Comparison of ENCODE assay signal across 15 cellular contexts in the genomic region with DNA sequence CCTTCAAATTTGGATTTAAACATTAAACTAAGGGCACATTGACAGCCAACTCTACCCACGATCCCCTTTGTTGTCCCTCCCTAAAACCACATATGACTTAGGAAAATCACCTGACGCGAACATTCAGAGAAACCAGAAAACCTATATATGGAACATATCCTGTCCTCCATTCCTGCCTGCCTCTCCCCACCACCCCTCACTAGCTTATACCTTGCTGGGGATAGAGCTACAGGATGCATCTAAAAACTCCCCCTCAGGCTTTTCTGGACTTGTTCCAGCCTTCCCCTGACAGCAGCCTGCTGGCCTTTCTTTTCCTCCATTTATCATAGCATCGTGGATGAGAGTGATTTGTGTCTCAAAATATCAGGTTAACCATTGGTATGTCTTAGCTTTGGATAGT. TPM values are rescaled to one million over a fixed set of nuclear protein-coding genes. Genes with fewer than 3 reads are reported as not detected.
DNase-seq lines count a peak whose midpoint lies in the region; ATAC-seq and TF ChIP-seq lines count a peak whose summit lies in the region.
"Had no signal": no experiment of that assay in that cellular context is flagged by ENCODE, and none has a peak within 500 bp of the region (broad histone marks: within the 10 kb centered on the region; RNA-seq: fewer than 3 reads in every experiment).

No MANE protein-coding gene starts in this region.

- H3K27me3 Mint-ChIP-seq in activated CD8-positive, alpha-beta memory T cell treated with anti-CD3 and anti-CD28 coated beads, Interleukin-2, amount 10 ng/mL, durations not matched to agents 7 days and 5 days: no peaks in the 10 kb centered on the region
- H3K27me3 Mint-ChIP-seq in activated naive CD8-positive, alpha-beta T cell treated with anti-CD3 and anti-CD28 coated beads, Interleukin-2, amount 10 ng/mL, durations not matched to agents 7 days and 5 days: no peaks in the 10 kb centered on the region
- H3K27me3 Mint-ChIP-seq in stimulated activated memory B cell treated with anti-CD40 and anti-IgM and Interleukin-4, amounts not matched to agents 10 μg/mL and 1 μg/mL and 100 μg/mL, for 72 hours: no peaks in the 10 kb centered on the region
- no peaks in the 10 kb centered on the region for H3K27me3 Mint-ChIP-seq in glutamatergic neuron (ENCODE audit: unreplicated experiment)

- no peak for TF ChIP-seq CTCF in glutamatergic neuron (IDR thresholded peaks at IDR 0.05; ENCODE audit: partially characterized antibody, unreplicated experiment)

- peaks cover 21% of the 10 kb centered on the region for H3K36me3 Mint-ChIP-seq in activated CD8-positive, alpha-beta memory T cell treated with anti-CD3 and anti-CD28 coated beads, Interleukin-2, amount 10 ng/mL, durations not matched to agents 7 days and 5 days
- peaks cover 24% of the 10 kb centered on the region for H3K36me3 Mint-ChIP-seq in activated naive CD8-positive, alpha-beta T cell treated with anti-CD3 and anti-CD28 coated beads, Interleukin-2, amount 10 ng/mL, durations not matched to agents 7 days and 5 days
- peaks cover 28% of the 10 kb centered on the region for H3K36me3 Mint-ChIP-seq in stimulated activated memory B cell treated with anti-CD40 and anti-IgM and Interleukin-4, amounts not matched to agents 10 μg/mL and 1 μg/mL and 100 μg/mL, for 72 hours
- H3K36me3 Mint-ChIP-seq in glutamatergic neuron (ENCODE audit: unreplicated experiment): no peaks in the 10 kb centered on the region

- no peak for DNase-seq in activated CD8-positive, alpha-beta memory T cell treated with anti-CD3 and anti-CD28 coated beads, Interleukin-2, amount 10 ng/mL, durations not matched to agents 7 days and 5 days
- no peak for DNase-seq in activated CD8-positive, alpha-beta memory T cell treated with anti-CD3 and anti-CD28 coated beads, Interleukin-2, amount 50 U/mL, for 48 hours
- DNase-seq in M059J (ENCODE audit: low read depth) (peak; percentile 14), glutamatergic neuron (no peak), HT-29 (ENCODE audit: low spot score) (no peak), ACHN (no peak)
- no peak for DNase-seq in activated naive CD8-positive, alpha-beta T cell treated with anti-CD3 and anti-CD28 coated beads, Interleukin-2, amount 10 ng/mL, durations not matched to agents 7 days and 5 days
- DNase-seq: adrenal gland, DMS153, MV-4-11, NCI-H2107, nucleus accumbens, sigmoid colon, trophoblast cell had no signal

- POLR2A ChIA-PET in activated naive CD8-positive, alpha-beta T cell treated with anti-CD3 and anti-CD28 coated beads, Interleukin-2, amount 10 ng/mL, durations not matched to agents 7 days and 5 days (lab: Charles Lee): interaction anchor here (2.4 kb wide), 1 partner anchor 9 kb away, joined by 12 read pairs; a partner anchor contains a TSS

- ATAC-seq in activated CD8-positive, alpha-beta memory T cell treated with anti-CD3 and anti-CD28 coated beads, Interleukin-2, amount 10 ng/mL, durations not matched to agents 7 days and 5 days: no peak
- no peak for ATAC-seq in activated naive CD8-positive, alpha-beta T cell treated with anti-CD3 and anti-CD28 coated beads, Interleukin-2, amount 10 ng/mL, durations not matched to agents 7 days and 5 days (ENCODE audit: low read depth)
- ATAC-seq in stimulated activated memory B cell treated with anti-CD40 and anti-IgM and Interleukin-4, amounts not matched to agents 10 μg/mL and 1 μg/mL and 100 μg/mL, for 72 hours: no peak

- CTCF ChIA-PET in activated CD8-positive, alpha-beta memory T cell treated with anti-CD3 and anti-CD28 coated beads, Interleukin-2, amount 10 ng/mL, durations not matched to agents 7 days and 5 days (lab: Charles Lee): no interaction called here

- H3K27ac Mint-ChIP-seq in activated CD8-positive, alpha-beta memory T cell treated with anti-CD3 and anti-CD28 coated beads, Interleukin-2, amount 10 ng/mL, durations not matched to agents 7 days and 5 days: peak overlapping the region; percentile 57
- peak overlapping the region; percentile 63 for H3K27ac Mint-ChIP-seq in activated naive CD8-positive, alpha-beta T cell treated with anti-CD3 and anti-CD28 coated beads, Interleukin-2, amount 10 ng/mL, durations not matched to agents 7 days and 5 days
- H3K27ac Mint-ChIP-seq in stimulated activated memory B cell treated with anti-CD40 and anti-IgM and Interleukin-4, amounts not matched to agents 10 μg/mL and 1 μg/mL and 100 μg/mL, for 72 hours: peak overlapping the region; percentile 42
- H3K27ac Mint-ChIP-seq in glutamatergic neuron (ENCODE audit: unreplicated experiment): no peak overlapping the region

- in situ Hi-C loops in ACHN (cut with HindIII; ENCODE audit: low pct_ligation_motif_present, low pct_unique_long_range_greater_than_20kb, low sequenced_read_pairs): no loop called here

- peaks cover 60% of the 10 kb centered on the region for H3K4me1 Mint-ChIP-seq in activated CD8-positive, alpha-beta memory T cell treated with anti-CD3 and anti-CD28 coated beads, Interleukin-2, amount 10 ng/mL, durations not matched to agents 7 days and 5 days
- H3K4me1 Mint-ChIP-seq in activated naive CD8-positive, alpha-beta T cell treated with anti-CD3 and anti-CD28 coated beads, Interleukin-2, amount 10 ng/mL, durations not matched to agents 7 days and 5 days: peaks cover 52% of the 10 kb centered on the region
- H3K4me1 Mint-ChIP-seq in stimulated activated memory B cell treated with anti-CD40 and anti-IgM and Interleukin-4, amounts not matched to agents 10 μg/mL and 1 μg/mL and 100 μg/mL, for 72 hours: peaks cover 61% of the 10 kb centered on the region
- no peaks in the 10 kb centered on the region for H3K4me1 Mint-ChIP-seq in glutamatergic neuron (ENCODE audit: low read depth, unreplicated experiment)

- H3K4me3 Mint-ChIP-seq in activated CD8-positive, alpha-beta memory T cell treated with anti-CD3 and anti-CD28 coated beads, Interleukin-2, amount 10 ng/mL, durations not matched to agents 7 days and 5 days: no peak overlapping the region
- H3K4me3 Mint-ChIP-seq in activated naive CD8-positive, alpha-beta T cell treated with anti-CD3 and anti-CD28 coated beads, Interleukin-2, amount 10 ng/mL, durations not matched to agents 7 days and 5 days: peak overlapping the region; percentile 56
- H3K4me3 Mint-ChIP-seq in stimulated activated memory B cell treated with anti-CD40 and anti-IgM and Interleukin-4, amounts not matched to agents 10 μg/mL and 1 μg/mL and 100 μg/mL, for 72 hours: no peak overlapping the region
- H3K4me3 Mint-ChIP-seq in glutamatergic neuron (ENCODE audit: unreplicated experiment): no peak overlapping the region

- no peaks in the 10 kb centered on the region for H3K9me3 Mint-ChIP-seq in activated CD8-positive, alpha-beta memory T cell treated with anti-CD3 and anti-CD28 coated beads, Interleukin-2, amount 10 ng/mL, durations not matched to agents 7 days and 5 days (ENCODE audit: low read depth)
- H3K9me3 Mint-ChIP-seq in activated naive CD8-positive, alpha-beta T cell treated with anti-CD3 and anti-CD28 coated beads, Interleukin-2, amount 10 ng/mL, durations not matched to agents 7 days and 5 days: no peaks in the 10 kb centered on the region
- H3K9me3 Mint-ChIP-seq in stimulated activated memory B cell treated with anti-CD40 and anti-IgM and Interleukin-4, amounts not matched to agents 10 μg/mL and 1 μg/mL and 100 μg/mL, for 72 hours: no peaks in the 10 kb centered on the region
- no peaks in the 10 kb centered on the region for H3K9me3 Mint-ChIP-seq in glutamatergic neuron (ENCODE audit: unreplicated experiment)

RNA-seq across cellular contexts. Expression of a gene that starts 8.8 kb away (rescaled TPM):
- 10 to 100 TPM; 39.5 to 49.7 TPM for total RNA-seq in activated CD8-positive, alpha-beta memory T cell treated with anti-CD3 and anti-CD28 coated beads, Interleukin-2, amount 10 ng/mL, durations not matched to agents 7 days and 5 days
- 21.3 and 25.0 TPM in 2 replicates for total RNA-seq in M059J (2014; rRNA removed; shearing (Covaris generic))
- 10 to 100 TPM; 52.7 to 54.0 TPM for total RNA-seq in activated naive CD8-positive, alpha-beta T cell treated with anti-CD3 and anti-CD28 coated beads, Interleukin-2, amount 10 ng/mL, durations not matched to agents 7 days and 5 days
- total RNA-seq in glutamatergic neuron (ENCODE audit: unreplicated experiment): 1.7 TPM
- 18.8 and 25.8 TPM in 2 replicates for total RNA-seq in HT-29 (2014; rRNA removed; shearing (Covaris generic))
